In genomic region chr20:48298424-48298823, GRCh38 we compare ENCODE assay signal across 19 cellular contexts.
DNase-seq lines count a peak whose midpoint lies in the region; ATAC-seq and TF ChIP-seq lines count a peak whose summit lies in the region.
"Had no signal": no experiment of that assay in that cellular context is flagged by ENCODE, and none has a peak within 500 bp of the region (broad histone marks: within the 10 kb centered on the region; RNA-seq: fewer than 3 reads in every experiment).

No MANE protein-coding gene starts in this region.

- no peaks in the 10 kb centered on the region for H3K9me2 ChIP-seq in hepatocyte (replicated peaks; ENCODE audit: insufficient read depth)

- H3K4me1 Mint-ChIP-seq in Calu3 (ENCODE audit: low read depth, unreplicated experiment), result peaks cover 73% of the 10 kb centered on the region

- H3K9me3 Mint-ChIP-seq in Calu3 (ENCODE audit: low read depth, unreplicated experiment), result no peaks in the 10 kb centered on the region
- H3K9me3 Mint-ChIP-seq: T-helper 2 cell treated with Interferon-gamma antibody and Interleukin-4, amounts not matched to agents 5 μg/mL and 100 μg/mL, for 36 hours had no signal

- peaks cover 20% of the 10 kb centered on the region for H3K4me1 ChIP-seq in hepatocyte (ENCODE audit: insufficient read depth)
- peaks cover 0 to 58% (median 43%) of the 10 kb centered on the region in 4 donors for H3K4me1 ChIP-seq in sigmoid colon
- H3K4me1 ChIP-seq: prostate gland had no signal

- H3K4me3 Mint-ChIP-seq in Calu3 (ENCODE audit: low read depth, unreplicated experiment), result no peak overlapping the region
- H3K4me3 Mint-ChIP-seq: T-helper 2 cell treated with Interferon-gamma antibody and Interleukin-4, amounts not matched to agents 5 μg/mL and 100 μg/mL, for 36 hours had no signal

- TF ChIP-seq EP300 in sigmoid colon (IDR thresholded peaks at IDR 0.05), result no peak

- H3K9me3 ChIP-seq in SK-N-MC (ENCODE audit: low read depth, low read length) (no peaks in the 10 kb centered on the region), hepatocyte (ENCODE audit: low read depth) (no peaks in the 10 kb centered on the region), sigmoid colon (no peaks in the 10 kb centered on the region)
- H3K9me3 ChIP-seq: lower lobe of right lung, prostate gland had no signal

- CTCF ChIA-PET in Calu3 (lab: Charles Lee), result interaction anchor here (0.7 to 1.6 kb wide), 3 partner anchors 53 to 626 kb away, joined by 3 to 8 read pairs (median 8); no protein-coding TSS in a partner anchor

- H3K9ac ChIP-seq in SK-N-MC (ENCODE audit: insufficient read length), result no peak overlapping the region
- H3K9ac ChIP-seq: BLaER1 had no signal

- H4K20me1 ChIP-seq in hepatocyte (ENCODE audit: insufficient read depth, poor library complexity, severe bottlenecking), result no peaks in the 10 kb centered on the region
- H4K20me1 ChIP-seq: BLaER1 had no signal

- peak overlapping the region; percentile 82 for H3K27ac Mint-ChIP-seq in Calu3 (ENCODE audit: unreplicated experiment)
- H3K27ac Mint-ChIP-seq: T-helper 2 cell treated with Interferon-gamma antibody and Interleukin-4, amounts not matched to agents 5 μg/mL and 100 μg/mL, for 36 hours had no signal

- no peaks in the 10 kb centered on the region for H3K36me3 ChIP-seq in SK-N-MC (ENCODE audit: insufficient read depth, low read length)
- H3K36me3 ChIP-seq in hepatocyte (replicated peaks; ENCODE audit: insufficient read depth, low read depth), result no peaks in the 10 kb centered on the region
- H3K36me3 ChIP-seq in sigmoid colon, result no peaks in the 10 kb centered on the region
- H3K36me3 ChIP-seq: BLaER1, heart left ventricle, lower lobe of right lung, prostate gland had no signal

- peaks cover 16% of the 10 kb centered on the region for H3K36me3 Mint-ChIP-seq in Calu3 (ENCODE audit: insufficient read depth, unreplicated experiment)

- ATAC-seq in left ventricle myocardium superior, result no peak
- ATAC-seq: heart left ventricle; lower lobe of right lung; stimulated activated naive CD8-positive, alpha-beta T cell treated with anti-CD3 and anti-CD28 coated beads, Interleukin-15, Interleukin-2, amounts not matched to agents 100 U/mL and 50 U/mL, for 24 hours had no signal

- no peak overlapping the region for H2AFZ ChIP-seq in hepatocyte

- H3K4me3 ChIP-seq in SK-N-MC (no peak overlapping the region), hepatocyte (no peak overlapping the region), sigmoid colon (no peak overlapping the region), coronary artery (no peak overlapping the region)
- H3K4me3 ChIP-seq: BLaER1, heart left ventricle, lower lobe of right lung, prostate gland had no signal

- no peaks in the 10 kb centered on the region for H3K27me3 ChIP-seq in hepatocyte
- no peaks in the 10 kb centered on the region for H3K27me3 ChIP-seq in sigmoid colon
- H3K27me3 ChIP-seq: BLaER1 had no signal

- no peak for TF ChIP-seq POLR2A in sigmoid colon (IDR thresholded peaks at IDR 0.05)

- TF ChIP-seq CTCF in Calu3 (IDR thresholded peaks at IDR 0.05; ENCODE audit: unreplicated experiment), result no peak
- no peak for TF ChIP-seq CTCF in hepatocyte (IDR thresholded peaks at IDR 0.05; ENCODE audit: poor library complexity)
- TF ChIP-seq CTCF in sigmoid colon (IDR thresholded peaks at IDR 0.05), result no peak
- no peak for TF ChIP-seq CTCF in coronary artery (IDR thresholded peaks at IDR 0.05)

- H3K4me2 ChIP-seq in hepatocyte, result no peak overlapping the region
- H3K4me2 ChIP-seq: BLaER1 had no signal

- no TSS peak for BruUV-seq in Calu3 (replicated peaks; lab: Mats Ljungman, UMichigan)

- peak overlapping the region; percentile 33; the same call in 1 of the 2 replicates for H3K27ac ChIP-seq in SK-N-MC
- peak overlapping the region; percentile 16 for H3K27ac ChIP-seq in hepatocyte
- H3K27ac ChIP-seq in sigmoid colon, result peak overlapping the region; percentile 43 to 74 (median 66)
- no peak overlapping the region for H3K27ac ChIP-seq in coronary artery
- H3K27ac ChIP-seq: BLaER1, heart left ventricle, lower lobe of right lung, prostate gland had no signal

- H3K27me3 Mint-ChIP-seq in Calu3 (ENCODE audit: unreplicated experiment), result peaks cover 12% of the 10 kb centered on the region

- no peaks in the 10 kb centered on the region for H3K79me2 ChIP-seq in hepatocyte

- DNase-seq in Calu3 (no peak), SK-N-MC (ENCODE audit: low read depth, low spot score) (no peak), hepatocyte (ENCODE audit: low spot score) (no peak), sigmoid colon (no peak), SIG-M5 treated with dmso at 0.1 percent for 504 hours (lab: John Stamatoyannopoulos, UW; ENCODE audit: unreplicated experiment) (no peak), coronary artery (ENCODE audit: low spot score) (no peak), OCI-M2 (lab: John Stamatoyannopoulos, UW; ENCODE audit: unreplicated experiment) (no peak), left ventricle myocardium superior (no peak)
- DNase-seq: activated CD4-positive, alpha-beta T cell treated with anti-CD3 and anti-CD28 coated beads for 4 hours; activated CD8-positive, alpha-beta memory T cell treated with anti-CD3 and anti-CD28 coated beads for 24 hours; activated effector memory CD4-positive, alpha-beta T cell treated with anti-CD3 and anti-CD28 coated beads, Interleukin-2, amount 50 U/mL, for 16 hours; lower lobe of right lung; NCI-H187 treated with DMSO at 0.1 percent for 48 hours; NCI-H526; stimulated activated naive CD8-positive, alpha-beta T cell treated with anti-CD3 and anti-CD28 coated beads, Interleukin-15, Interleukin-2, amounts not matched to agents 100 U/mL and 50 U/mL, for 24 hours had no signal

- intact Hi-C loops in Calu3 (cut with micrococcal nuclease; ENCODE audit: unreplicated experiment), result loop anchor here (2.0 to 5.0 kb wide), 3 partner anchors 80 to 636 kb away; no protein-coding TSS in a partner anchor
- intact Hi-C loops in sigmoid colon (cut with DNase I), result loop anchor here (5.0 kb wide), 2 partner anchors 34 to 511 kb away; partner anchors contain the start of gene SULF2
- intact Hi-C loops in left ventricle myocardium superior (cut with micrococcal nuclease), result no loop called here

Comparison
In these comparisons a context has a peak if more than half of its experiments do, and no peak if none do; other contexts are left out.
1. H3K27ac ChIP-seq: peak in SK-N-MC (single experiment), hepatocyte (single experiment) and sigmoid colon (4 of 4); none in coronary artery (0 of 2).